17 cellular contexts compared by ENCODE assay signal in genomic region chr4:38691251-38692008, GRCh38. TPM values are rescaled to one million over a fixed set of nuclear protein-coding genes. Genes with fewer than 3 reads are reported as not detected.
DNase-seq lines count a peak whose midpoint lies in the region; ATAC-seq, FAIRE-seq and TF ChIP-seq lines count a peak whose summit lies in the region.
"Had no signal": no experiment of that assay in that cellular context is flagged by ENCODE, and none has a peak within 500 bp of the region (broad histone marks: within the 10 kb centered on the region; RNA-seq: fewer than 3 reads in every experiment).

No MANE protein-coding gene starts in this region.

- no peaks in the 10 kb centered on the region for H3K9me3 Mint-ChIP-seq in astrocyte (ENCODE audit: unreplicated experiment)
- H3K9me3 Mint-ChIP-seq: H9, naive B cell had no signal

- no peaks in the 10 kb centered on the region for H3K27me3 Mint-ChIP-seq in astrocyte (ENCODE audit: low read depth, unreplicated experiment)
- H3K27me3 Mint-ChIP-seq: activated CD4-positive, alpha-beta T cell treated with anti-CD3 and anti-CD28 coated beads for 36 hours; naive B cell had no signal

- no peak overlapping the region for H2AFZ ChIP-seq in astrocyte (ENCODE audit: low read depth, low read length)
- no peak overlapping the region for H2AFZ ChIP-seq in osteoblast (ENCODE audit: low read length)

- no peak overlapping the region for H3K27ac Mint-ChIP-seq in astrocyte (ENCODE audit: unreplicated experiment)
- H3K27ac Mint-ChIP-seq: activated CD4-positive, alpha-beta T cell treated with anti-CD3 and anti-CD28 coated beads for 36 hours; H9 had no signal

- peaks cover 23% of the 10 kb centered on the region for H3K4me1 Mint-ChIP-seq in astrocyte (ENCODE audit: low read depth, unreplicated experiment)

- ATAC-seq in gastroesophageal sphincter (peak; percentile 88), SK-N-SH treated with all-trans-retinoic acid at 6 μM for 48 hours (no peak), GM19467 (IDR thresholded peaks at IDR 0.05; ENCODE audit: unreplicated experiment) (no peak), HG03342 (IDR thresholded peaks at IDR 0.05; ENCODE audit: unreplicated experiment) (no peak)
- ATAC-seq: A549; activated CD4-positive, alpha-beta T cell treated with anti-CD3 and anti-CD28 coated beads for 36 hours had no signal

- FAIRE-seq in astrocyte (lab: Jason Lieb, UNC): no peak
- FAIRE-seq: A549, bronchial epithelial cell had no signal

- POLR2A ChIA-PET in AG04449 (lab: Yijun Ruan, JAX): no interaction called here

- DNase-seq in AG04449 (ENCODE audit: low read depth, low spot score) (peak; percentile 21), astrocyte (ENCODE audit: low read depth) (peak; percentile 84), osteoblast (ENCODE audit: insufficient read length, low spot score, missing footprints) (no peak), dermis blood vessel endothelial cell (no peak)
- DNase-seq: activated CD4-positive, alpha-beta T cell treated with anti-CD3 and anti-CD28 coated beads for 36 hours; DMS153; H9; naive B cell; NCI-H2171; thyroid gland had no signal

- H3K4me3 ChIP-seq in AG04449 (ENCODE audit: low read depth, low read length): no peak overlapping the region
- no peak overlapping the region for H3K4me3 ChIP-seq in astrocyte (ENCODE audit: insufficient read depth, low read depth, low read length)
- H3K4me3 ChIP-seq in gastroesophageal sphincter: no peak overlapping the region
- no peak overlapping the region for H3K4me3 ChIP-seq in osteoblast (ENCODE audit: insufficient read depth, low read length)
- H3K4me3 ChIP-seq: A549, thyroid gland had no signal

- peaks cover 48% of the 10 kb centered on the region for H3K36me3 Mint-ChIP-seq in astrocyte (ENCODE audit: low read depth, unreplicated experiment)

- peaks cover 67% of the 10 kb centered on the region for H3K36me3 ChIP-seq in astrocyte (ENCODE audit: insufficient read depth, low read length)
- peaks cover 9 to 72% of the 10 kb centered on the region in 2 donors for H3K36me3 ChIP-seq in gastroesophageal sphincter
- H3K36me3 ChIP-seq in osteoblast (ENCODE audit: insufficient read depth, low read length): peaks cover 75% of the 10 kb centered on the region

- H3K27me3 ChIP-seq in astrocyte (ENCODE audit: insufficient read depth, low read length) (no peaks in the 10 kb centered on the region), gastroesophageal sphincter (no peaks in the 10 kb centered on the region), osteoblast (ENCODE audit: insufficient read depth, low read length) (no peaks in the 10 kb centered on the region)
- H3K27me3 ChIP-seq: thyroid gland had no signal

- H3K4me1 ChIP-seq in astrocyte (ENCODE audit: insufficient read depth, low read length): peaks cover 6% of the 10 kb centered on the region
- H3K4me1 ChIP-seq in gastroesophageal sphincter: peaks cover 21 to 66% (median 30%) of the 10 kb centered on the region in 3 donors
- H3K4me1 ChIP-seq in osteoblast (ENCODE audit: insufficient read depth, low read length): peaks cover 24% of the 10 kb centered on the region
- H3K4me1 ChIP-seq: A549 had no signal

- TF ChIP-seq POLR2A in gastroesophageal sphincter (IDR thresholded peaks at IDR 0.05): no peak

- peaks cover 53% of the 10 kb centered on the region for H4K20me1 ChIP-seq in astrocyte (ENCODE audit: insufficient read depth, low read length)
- H4K20me1 ChIP-seq in osteoblast (ENCODE audit: insufficient read depth, low read length): peaks cover 9% of the 10 kb centered on the region

- no peak overlapping the region for H3K4me2 ChIP-seq in astrocyte (ENCODE audit: low read length)
- H3K4me2 ChIP-seq in osteoblast (ENCODE audit: insufficient read depth, low read length): no peak overlapping the region
- H3K4me2 ChIP-seq: A549 had no signal

- CTCF ChIA-PET in AG04449 (lab: Yijun Ruan, JAX): interaction anchor here (0.6 to 1.9 kb wide), 4 partner anchors 15 to 512 kb away, joined by 3 to 9 read pairs (median 5); no protein-coding TSS in a partner anchor

- no peak for TF ChIP-seq CTCF in AG04449 (IDR thresholded peaks at IDR 0.05; ENCODE audit: insufficient read depth, low read length, missing control alignments)
- no peak for TF ChIP-seq CTCF in astrocyte (IDR thresholded peaks at IDR 0.05; ENCODE audit: insufficient read depth, low read depth, low read length)
- no peak for TF ChIP-seq CTCF in gastroesophageal sphincter (IDR thresholded peaks at IDR 0.05)
- no peak for TF ChIP-seq CTCF in osteoblast (IDR thresholded peaks at IDR 0.05; ENCODE audit: extremely low read depth, low read depth, low read length)

- 21 to 23% methylated on average over 9 of the region's 9 CpGs for WGBS in gastroesophageal sphincter (ENCODE audit: low coverage in 1 of 2), 2 donors

- peak; percentile 15 for TF ChIP-seq EP300 in gastroesophageal sphincter (IDR thresholded peaks at IDR 0.05)

- no peak overlapping the region for H3K27ac ChIP-seq in astrocyte (ENCODE audit: low read depth, low read length)
- peak overlapping the region; percentile 66 to 80 (median 73) for H3K27ac ChIP-seq in gastroesophageal sphincter
- peak overlapping the region; percentile 65 for H3K27ac ChIP-seq in osteoblast (ENCODE audit: low read depth, low read length)
- H3K27ac ChIP-seq: A549, epithelial cell of prostate, thyroid gland had no signal

- no peak overlapping the region for H3K9ac ChIP-seq in astrocyte (ENCODE audit: low read length)

- H3K9me3 ChIP-seq in astrocyte (ENCODE audit: insufficient read depth, low read depth, low read length): no peaks in the 10 kb centered on the region
- H3K9me3 ChIP-seq in gastroesophageal sphincter: no peaks in the 10 kb centered on the region
- no peaks in the 10 kb centered on the region for H3K9me3 ChIP-seq in osteoblast (ENCODE audit: low read depth, low read length)
- H3K9me3 ChIP-seq: A549, thyroid gland had no signal

- H3K4me3 Mint-ChIP-seq in astrocyte (ENCODE audit: unreplicated experiment): no peak overlapping the region
- H3K4me3 Mint-ChIP-seq: activated CD4-positive, alpha-beta T cell treated with anti-CD3 and anti-CD28 coated beads for 36 hours; H9; naive B cell had no signal

- H3K79me2 ChIP-seq in astrocyte (ENCODE audit: insufficient read depth, low read length): peaks cover 41% of the 10 kb centered on the region
- H3K79me2 ChIP-seq in osteoblast (ENCODE audit: insufficient read depth, low read length): peaks cover 48% of the 10 kb centered on the region

TF ChIP-seq in SK-N-SH treated with all-trans-retinoic acid at 6 μM for 48 hours, 23 proteins besides CTCF, POLR2A, EP300 and RAD21:
- TF ChIP-seq ARNTL (CRISPR knock-in tag; IDR thresholded peaks at IDR 0.05; ENCODE audit: borderline replicate concordance, low read depth): no peak
- no peak for TF ChIP-seq ZC3H10 (CRISPR knock-in tag; IDR thresholded peaks at IDR 0.05)
- no peak for TF ChIP-seq OSR1 (CRISPR knock-in tag; IDR thresholded peaks at IDR 0.05)
- TF ChIP-seq TCF4 (CRISPR knock-in tag; IDR thresholded peaks at IDR 0.05; ENCODE audit: borderline replicate concordance): no peak
- TF ChIP-seq ISL1 (CRISPR knock-in tag; IDR thresholded peaks at IDR 0.05): no peak
- TF ChIP-seq TSHZ2 (CRISPR knock-in tag; IDR thresholded peaks at IDR 0.05): no peak
- no peak for TF ChIP-seq POU6F1 (CRISPR knock-in tag; IDR thresholded peaks at IDR 0.05; ENCODE audit: borderline replicate concordance, low read depth)
- TF ChIP-seq BACH2 (CRISPR knock-in tag; IDR thresholded peaks at IDR 0.05; ENCODE audit: borderline replicate concordance): no peak

RNA-seq across cellular contexts. Expression of gene KLF3, which starts 27.4 kb away (rescaled TPM):
- total RNA-seq in astrocyte (35.9 and 40.8 TPM in 2 replicates), gastroesophageal sphincter (10 to 100 TPM; 40.0 to 55.5 (median 43.5) TPM), osteoblast (25.3 and 27.7 TPM in 2 replicates), dermis blood vessel endothelial cell (26.4 and 32.7 TPM in 2 replicates)

Comparison
In these comparisons a context has a peak if more than half of its experiments do, and no peak if none do; other contexts are left out.
1. DNase-seq: peak in AG04449 (single experiment) and astrocyte (single experiment); none in osteoblast (single experiment) and dermis blood vessel endothelial cell (single experiment).